19 cellular contexts compared by ENCODE assay signal in the genomic region with DNA sequence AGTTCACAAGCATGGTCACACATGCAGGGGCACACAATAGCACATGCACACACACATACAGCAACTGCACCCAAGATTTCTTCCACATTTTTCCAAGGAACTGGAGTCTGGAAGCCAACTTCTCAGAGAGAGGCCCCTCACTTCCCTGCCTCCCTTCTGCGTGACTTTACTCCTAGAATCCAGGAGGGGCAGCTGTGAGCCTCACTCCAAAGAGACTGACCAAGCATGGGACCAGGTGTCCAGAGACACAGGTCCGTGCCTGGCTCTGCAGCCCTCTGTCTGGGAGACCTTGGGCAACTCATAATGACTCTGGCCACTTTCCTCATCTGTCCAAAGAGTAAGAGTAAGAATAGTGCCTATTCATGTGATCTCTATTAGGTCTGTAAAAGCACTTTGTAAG.
DNase-seq lines count a peak whose midpoint lies in the region; ATAC-seq and TF ChIP-seq lines count a peak whose summit lies in the region.
"Had no signal": no experiment of that assay in that cellular context is flagged by ENCODE, and none has a peak within 500 bp of the region (broad histone marks: within the 10 kb centered on the region; RNA-seq: fewer than 3 reads in every experiment).

No MANE protein-coding gene starts in this region.

- CTCF ChIA-PET in Panc1 (lab: Charles Lee), result no interaction called here

- H3K27me3 Mint-ChIP-seq in endothelial cell (ENCODE audit: unreplicated experiment) (no peaks in the 10 kb centered on the region), progenitor cell of endocrine pancreas (peaks cover 17% of the 10 kb centered on the region)
- H3K27me3 Mint-ChIP-seq in stimulated activated naive B cell treated with anti-CD40 and anti-IgM and Interleukin-4, amounts not matched to agents 10 μg/mL and 1 μg/mL and 100 μg/mL, for 72 hours, result peaks cover 14 to 42% of the 10 kb centered on the region in 2 donors

- H3K4me1 Mint-ChIP-seq in endothelial cell (ENCODE audit: unreplicated experiment) (no peaks in the 10 kb centered on the region), progenitor cell of endocrine pancreas (ENCODE audit: low read depth) (no peaks in the 10 kb centered on the region)
- no peaks in the 10 kb centered on the region for H3K4me1 Mint-ChIP-seq in stimulated activated naive B cell treated with anti-CD40 and anti-IgM and Interleukin-4, amounts not matched to agents 10 μg/mL and 1 μg/mL and 100 μg/mL, for 72 hours

- H3K9me3 ChIP-seq in Panc1 (ENCODE audit: control insufficient read depth, insufficient read depth, low read depth, low read length) (no peaks in the 10 kb centered on the region), left lung (no peaks in the 10 kb centered on the region)

- POLR2A ChIA-PET in Panc1 (lab: Charles Lee), result no interaction called here

- no peaks in the 10 kb centered on the region for H3K4me1 ChIP-seq in Panc1 (ENCODE audit: control insufficient read depth, insufficient read depth, low read length)
- no peaks in the 10 kb centered on the region for H3K4me1 ChIP-seq in left lung

- BruUV-seq in Panc1 (replicated peaks; lab: Mats Ljungman, UMichigan), result no TSS peak

- no peak overlapping the region for H3K4me3 ChIP-seq in Panc1 (ENCODE audit: low read depth in 2 of 2, low read length in 2 of 2)
- no peak overlapping the region for H3K4me3 ChIP-seq in left lung
- H3K4me3 ChIP-seq: GM12878 had no signal

- H3K27ac Mint-ChIP-seq in endothelial cell (ENCODE audit: unreplicated experiment), result no peak overlapping the region
- H3K27ac Mint-ChIP-seq in progenitor cell of endocrine pancreas, result no peak overlapping the region
- H3K27ac Mint-ChIP-seq in stimulated activated naive B cell treated with anti-CD40 and anti-IgM and Interleukin-4, amounts not matched to agents 10 μg/mL and 1 μg/mL and 100 μg/mL, for 72 hours, result no peak overlapping the region

- H3K27me3 ChIP-seq in Panc1 (ENCODE audit: control insufficient read depth, insufficient read depth, low read length) (peaks cover 30% of the 10 kb centered on the region), left lung (peaks cover 2 to 21% of the 10 kb centered on the region in 2 donors)

- DNase-seq in DMS 273 (lab: John Stamatoyannopoulos, UW; ENCODE audit: unreplicated experiment) (peak; percentile 3), DMS 273 treated with DMSO at 0.1 percent for 48 hours (lab: John Stamatoyannopoulos, UW) (no peak), Panc1 (ENCODE audit: low read depth, low spot score) (no peak), endothelial cell (ENCODE audit: low spot score) (no peak), progenitor cell of endocrine pancreas (ENCODE audit: low spot score, unreplicated experiment) (no peak), left lung (no peak)
- no peak for DNase-seq in stimulated activated naive B cell treated with anti-CD40 and anti-IgM and Interleukin-4, amounts not matched to agents 10 μg/mL and 1 μg/mL and 100 μg/mL, for 72 hours
- DNase-seq: GDM1, MM.1S, NCI-H1105, NCI-H2081 treated with DMSO at 0.1 percent for 48 hours, NCI-H446 treated with DMSO at 0.1 percent for 48 hours, NCI-H69, SHP77 had no signal

- H3K36me3 ChIP-seq in Panc1 (ENCODE audit: control insufficient read depth, insufficient read depth, low read length) (no peaks in the 10 kb centered on the region), left lung (no peaks in the 10 kb centered on the region)

- H3K27ac ChIP-seq in Panc1 (ENCODE audit: low read length) (no peak overlapping the region), left lung (no peak overlapping the region)
- H3K27ac ChIP-seq: 22Rv1, HL-60 had no signal

- peak; percentile 60; the same call in 1 of the 2 replicates for ATAC-seq in Panc1
- no peak for ATAC-seq in HG03520 (IDR thresholded peaks at IDR 0.05; ENCODE audit: unreplicated experiment)
- ATAC-seq in stimulated activated naive B cell treated with anti-CD40 and anti-IgM and Interleukin-4, amounts not matched to agents 10 μg/mL and 1 μg/mL and 100 μg/mL, for 72 hours (replicated peaks), result no peak
- no peak for ATAC-seq in left lung
- ATAC-seq: GM12878, SK-N-SH treated with all-trans-retinoic acid at 6 μM for 48 hours had no signal

- H3K9me3 Mint-ChIP-seq in endothelial cell (ENCODE audit: unreplicated experiment) (no peaks in the 10 kb centered on the region), progenitor cell of endocrine pancreas (ENCODE audit: low read depth) (no peaks in the 10 kb centered on the region)
- H3K9me3 Mint-ChIP-seq in stimulated activated naive B cell treated with anti-CD40 and anti-IgM and Interleukin-4, amounts not matched to agents 10 μg/mL and 1 μg/mL and 100 μg/mL, for 72 hours, result peaks cover 0 to 2% of the 10 kb centered on the region in 2 donors

- TF ChIP-seq CTCF in Panc1 (IDR thresholded peaks at IDR 0.05), result no peak
- TF ChIP-seq CTCF in endothelial cell (IDR thresholded peaks at IDR 0.05; ENCODE audit: unreplicated experiment), result peak; percentile 13
- peak; percentile 17 for TF ChIP-seq CTCF in progenitor cell of endocrine pancreas (IDR thresholded peaks at IDR 0.05; ENCODE audit: unreplicated experiment)
- TF ChIP-seq CTCF in left lung (IDR thresholded peaks at IDR 0.05), result no peak

- in situ Hi-C loops in Panc1 (cut with HindIII; ENCODE audit: low pct_unique_long_range_greater_than_20kb, low sequenced_read_pairs), result no loop called here

- H3K36me3 Mint-ChIP-seq in endothelial cell (ENCODE audit: low read depth, unreplicated experiment), result no peaks in the 10 kb centered on the region
- no peaks in the 10 kb centered on the region for H3K36me3 Mint-ChIP-seq in progenitor cell of endocrine pancreas (ENCODE audit: insufficient read depth)
- H3K36me3 Mint-ChIP-seq in stimulated activated naive B cell treated with anti-CD40 and anti-IgM and Interleukin-4, amounts not matched to agents 10 μg/mL and 1 μg/mL and 100 μg/mL, for 72 hours, result no peaks in the 10 kb centered on the region

- H3K4me3 Mint-ChIP-seq in endothelial cell (ENCODE audit: unreplicated experiment), result no peak overlapping the region
- H3K4me3 Mint-ChIP-seq in progenitor cell of endocrine pancreas (ENCODE audit: low read depth), result no peak overlapping the region
- H3K4me3 Mint-ChIP-seq in stimulated activated naive B cell treated with anti-CD40 and anti-IgM and Interleukin-4, amounts not matched to agents 10 μg/mL and 1 μg/mL and 100 μg/mL, for 72 hours, result no peak overlapping the region

- intact Hi-C loops in Panc1 (cut with micrococcal nuclease; ENCODE audit: unreplicated experiment) (no loop called here), left lung (cut with DNase I) (no loop called here)

Comparison
In these comparisons a context has a peak if more than half of its experiments do, and no peak if none do; other contexts are left out.
1. CTCF ChIP-seq: peak in endothelial cell (single experiment) and progenitor cell of endocrine pancreas (single experiment); none in Panc1 (single experiment) and left lung (0 of 2).